In the genomic region with DNA sequence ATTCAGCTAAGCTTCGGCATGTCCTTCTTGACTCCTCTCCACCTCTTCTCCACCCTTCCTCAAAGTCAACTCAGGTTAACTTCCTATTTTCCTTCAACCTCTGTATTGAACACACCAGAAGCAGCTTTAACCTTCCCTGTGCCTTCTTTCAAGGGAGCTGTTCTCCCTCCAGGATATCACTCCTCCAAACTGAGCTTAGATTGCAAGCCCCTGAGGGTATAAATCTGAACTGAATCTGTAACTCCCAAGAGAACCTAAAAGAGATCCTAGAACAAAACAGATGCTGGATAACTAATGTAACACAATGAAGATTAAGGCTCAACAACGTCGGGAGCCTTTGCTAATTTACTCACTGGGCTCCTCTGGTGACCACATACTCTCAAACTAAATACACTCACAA, we compare ENCODE assay signal across 12 cellular contexts. TPM values are rescaled to one million over a fixed set of nuclear protein-coding genes. Genes with fewer than 3 reads are reported as not detected.
DNase-seq lines count a peak whose midpoint lies in the region; ATAC-seq and TF ChIP-seq lines count a peak whose summit lies in the region.
"Had no signal": no experiment of that assay in that cellular context is flagged by ENCODE, and none has a peak within 500 bp of the region (broad histone marks: within the 10 kb centered on the region; RNA-seq: fewer than 3 reads in every experiment).

No MANE protein-coding gene starts in this region.

- no peak overlapping the region for H3K27ac ChIP-seq in thoracic aorta
- H3K27ac ChIP-seq: BLaER1 had no signal

- peak overlapping the region; percentile 77 for H3K4me3 Mint-ChIP-seq in activated T-cell treated with anti-CD3 and anti-CD28 coated beads, Interleukin-2, amount 50 U/mL, for 24 hours

- H3K27ac Mint-ChIP-seq in activated T-cell treated with anti-CD3 and anti-CD28 coated beads, Interleukin-2, amount 50 U/mL, for 24 hours = no peak overlapping the region

- H3K4me1 ChIP-seq in thoracic aorta (ENCODE audit: control insufficient read depth in 1 of 2, low read depth in 2 of 2) = peaks cover 10 to 22% of the 10 kb centered on the region in 2 donors
- H3K4me1 ChIP-seq: BLaER1 had no signal

- no peaks in the 10 kb centered on the region for H3K36me3 ChIP-seq in thoracic aorta
- H3K36me3 ChIP-seq: BLaER1, stomach had no signal

- H3K9me3 ChIP-seq in iPS-18c (ENCODE audit: control insufficient read depth, insufficient read depth, low read length) (no peaks in the 10 kb centered on the region), thoracic aorta (no peaks in the 10 kb centered on the region)
- H3K9me3 ChIP-seq: stomach had no signal

- no peak for DNase-seq in activated T-cell treated with anti-CD3 and anti-CD28 coated beads, Interleukin-2, amount 50 U/mL, for 24 hours
- no peak for DNase-seq in activated T-cell treated with anti-CD3 and anti-CD28 coated beads, Interleukin-2, amount 50 U/mL, for 1 hour
- peak; percentile 41 for DNase-seq in SKM-1 treated with dmso at 0.1 percent for 144 hours (lab: John Stamatoyannopoulos, UW; ENCODE audit: unreplicated experiment)
- DNase-seq in thoracic aorta (ENCODE audit: low spot score) = no peak
- no peak for DNase-seq in NCI-H774 (lab: John Stamatoyannopoulos, UW)
- no peak for DNase-seq in GM19238 (ENCODE audit: insufficient read length, low spot score)
- no peak for DNase-seq in NCI-H345 (lab: John Stamatoyannopoulos, UW)
- DNase-seq: NCI-H2081, stomach, SW 1271 had no signal

- peaks cover 13% of the 10 kb centered on the region for H3K27me3 Mint-ChIP-seq in activated T-cell treated with anti-CD3 and anti-CD28 coated beads, Interleukin-2, amount 50 U/mL, for 24 hours

- TF ChIP-seq CTCF in thoracic aorta (IDR thresholded peaks at IDR 0.05) = no peak

- H3K9me3 Mint-ChIP-seq in activated T-cell treated with anti-CD3 and anti-CD28 coated beads, Interleukin-2, amount 50 U/mL, for 24 hours = no peaks in the 10 kb centered on the region

- ATAC-seq in thoracic aorta (ENCODE audit: insufficient number of reproducible peaks, low FRiP score, low read depth) = no peak

- H3K27me3 ChIP-seq in thoracic aorta (replicated peaks; ENCODE audit: insufficient read depth) = no peaks in the 10 kb centered on the region
- H3K27me3 ChIP-seq: BLaER1 had no signal

- peaks cover 24% of the 10 kb centered on the region for H3K4me1 Mint-ChIP-seq in activated T-cell treated with anti-CD3 and anti-CD28 coated beads, Interleukin-2, amount 50 U/mL, for 24 hours (ENCODE audit: low read depth)

- H3K36me3 Mint-ChIP-seq in activated T-cell treated with anti-CD3 and anti-CD28 coated beads, Interleukin-2, amount 50 U/mL, for 24 hours (ENCODE audit: low read depth) = no peaks in the 10 kb centered on the region

- H3K4me3 ChIP-seq in iPS-18c (ENCODE audit: insufficient read depth, low read depth, low read length) = peak overlapping the region; percentile 77; the same call in 1 of the 2 replicates
- H3K4me3 ChIP-seq in thoracic aorta = peak overlapping the region; percentile 65
- H3K4me3 ChIP-seq: BLaER1 had no signal

RNA-seq across cellular contexts. Expression of a gene that starts 1.1 kb away (rescaled TPM):
- under 1 TPM; 0.14 to 0.35 TPM for total RNA-seq in thoracic aorta
